9 cellular contexts compared by ENCODE assay signal in genomic region chr19:8577247-8577646, GRCh38. TPM values are rescaled to one million over a fixed set of nuclear protein-coding genes. Genes with fewer than 3 reads are reported as not detected.
DNase-seq lines count a peak whose midpoint lies in the region; ATAC-seq and TF ChIP-seq lines count a peak whose summit lies in the region.
"Had no signal": no experiment of that assay in that cellular context is flagged by ENCODE, and none has a peak within 500 bp of the region (broad histone marks: within the 10 kb centered on the region; RNA-seq: fewer than 3 reads in every experiment).

MYO1F (minus strand) TSS chr19:8577442; CDS start chr19:8577309, 133 bp downstream.

- H3K4me1 Mint-ChIP-seq in T-helper 17 cell: peaks cover 50% of the 10 kb centered on the region

- intact Hi-C loops in left ventricle myocardium inferior (cut with micrococcal nuclease): no loop called here

- H3K27ac Mint-ChIP-seq in T-helper 17 cell: peak within 1 kb of the TSS; percentile 97

- H3K27ac ChIP-seq in left ventricle myocardium inferior (replicated peaks): peak within 1 kb of the TSS; percentile 48
- H3K27ac ChIP-seq: VCaP had no signal

- H3K4me3 Mint-ChIP-seq in T-helper 17 cell: peak within 1 kb of the TSS; percentile 99

- peak within 1 kb of the TSS; percentile 50 for H3K4me3 ChIP-seq in left ventricle myocardium inferior

- DNase-seq in GM20000 (ENCODE audit: low spot score): peak; percentile 76
- peak in 1 of 3 donors; percentile 15 for DNase-seq in T-helper 17 cell
- peak; percentile 65 for DNase-seq in left ventricle myocardium inferior
- peak; percentile 41 for DNase-seq in stimulated activated naive CD8-positive, alpha-beta T cell treated with anti-CD3 and anti-CD28 coated beads, Interleukin-15, Interleukin-2, amounts not matched to agents 100 U/mL and 50 U/mL, for 24 hours
- no peak for DNase-seq in NCI-H2227 treated with DMSO at 0.1 percent for 48 hours (lab: John Stamatoyannopoulos, UW)
- DNase-seq in central memory CD4-positive, alpha-beta T cell: no peak
- no peak for DNase-seq in ecto neural progenitor cell (ENCODE audit: low spot score)

- no peak for TF ChIP-seq CTCF in GM20000 (IDR thresholded peaks at IDR 0.05; ENCODE audit: extremely low read depth, missing control alignments)
- no peak for TF ChIP-seq CTCF in left ventricle myocardium inferior (IDR thresholded peaks at IDR 0.05; ENCODE audit: borderline replicate concordance)

- H3K27me3 ChIP-seq in left ventricle myocardium inferior (ENCODE audit: low read depth): peaks cover 38% of the 10 kb centered on the region

- ATAC-seq in T-helper 17 cell (no peak), GM18861 (IDR thresholded peaks at IDR 0.05; ENCODE audit: unreplicated experiment) (no peak)
- no peak for ATAC-seq in stimulated activated naive CD8-positive, alpha-beta T cell treated with anti-CD3 and anti-CD28 coated beads, Interleukin-15, Interleukin-2, amounts not matched to agents 100 U/mL and 50 U/mL, for 24 hours

- no peaks in the 10 kb centered on the region for H3K36me3 ChIP-seq in left ventricle myocardium inferior

- H3K36me3 Mint-ChIP-seq in T-helper 17 cell (ENCODE audit: low read depth): peaks cover 11% of the 10 kb centered on the region

- H3K9me3 ChIP-seq in T-helper 17 cell (ENCODE audit: control insufficient read depth, low read length, poor library complexity, severe bottlenecking) (no peaks in the 10 kb centered on the region), left ventricle myocardium inferior (replicated peaks) (no peaks in the 10 kb centered on the region)

- no peaks in the 10 kb centered on the region for H3K27me3 Mint-ChIP-seq in T-helper 17 cell

- H3K4me1 ChIP-seq in left ventricle myocardium inferior: peaks cover 24% of the 10 kb centered on the region

RNA-seq across cellular contexts. Expression of gene MYO1F, which starts in this region (rescaled TPM):
- total RNA-seq in T-helper 17 cell (100 to 1,000 TPM; 270 to 305 TPM), left ventricle myocardium inferior (7.4 TPM)

Comparison
In these comparisons a context has a peak if more than half of its experiments do, and no peak if none do; other contexts are left out.
1. RNA of gene MYO1F (total RNA-seq): 270 to 305 TPM in T-helper 17 cell; 7.4 TPM in left ventricle myocardium inferior (single experiment); every median in the first group is over 10 times any median in the second.
2. DNase-seq: peak in GM20000 (single experiment), left ventricle myocardium inferior (single experiment) and stimulated activated naive CD8-positive, alpha-beta T cell treated with anti-CD3 and anti-CD28 coated beads, Interleukin-15, Interleukin-2, amounts not matched to agents 100 U/mL and 50 U/mL, for 24 hours (single experiment); none in NCI-H2227 treated with DMSO at 0.1 percent for 48 hours (single experiment), central memory CD4-positive, alpha-beta T cell (single experiment) and ecto neural progenitor cell (single experiment).